1 cellular context compared by ENCODE assay signal in the genomic region with DNA sequence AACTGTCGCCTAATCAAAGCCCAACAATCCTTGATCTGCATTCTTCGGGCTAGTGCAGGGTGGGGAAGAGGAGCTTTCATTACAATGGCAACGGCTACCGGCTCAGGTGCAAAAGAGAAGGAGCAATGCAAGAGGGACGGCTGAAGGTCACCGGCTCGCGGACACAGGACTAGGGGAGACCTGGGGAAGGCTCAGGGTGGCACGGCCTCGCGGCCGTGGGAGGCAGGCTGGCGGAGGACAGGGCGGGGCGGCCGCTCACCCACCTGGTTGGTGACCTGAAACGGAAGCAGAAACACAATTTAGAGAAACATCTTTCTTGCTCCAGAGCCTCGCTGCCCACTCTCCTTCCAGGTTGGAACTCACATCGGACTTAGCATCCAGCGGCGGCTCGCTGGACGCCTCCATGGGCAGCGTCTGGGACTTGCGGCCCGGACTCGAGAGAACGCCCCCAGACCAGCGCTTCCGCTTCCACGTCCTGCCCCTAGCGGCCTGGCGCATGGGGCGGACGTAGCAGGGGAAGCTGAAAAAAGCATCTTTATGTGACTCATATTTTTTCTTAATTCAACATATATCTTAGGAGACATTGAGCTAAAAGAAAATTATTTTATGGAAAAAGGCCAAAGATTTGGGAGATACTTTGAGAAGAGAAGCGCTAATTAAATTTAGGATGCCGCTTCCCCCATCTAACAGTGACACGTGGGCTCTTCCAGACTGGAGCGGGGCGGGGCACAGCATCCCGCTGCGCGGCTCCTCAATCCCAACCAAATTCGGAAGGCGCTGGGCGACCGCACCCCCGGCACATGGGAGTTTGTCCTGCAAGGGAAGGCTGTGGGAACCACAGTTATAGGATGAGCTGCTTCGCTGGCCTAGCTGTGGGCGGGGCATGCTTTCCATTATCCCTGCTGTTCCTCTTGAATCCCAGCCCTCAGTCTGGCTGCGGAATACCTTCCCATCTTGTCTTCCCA.
TF ChIP-seq lines count a peak whose summit lies in the region.

A gene (minus strand): TSS at position 441 of the 965 bp plus-strand sequence. CDS start 36 bp downstream, at position 405.

TF ChIP-seq in HepG2, 621 proteins besides CTCF, POLR2A, EP300 and RAD21 (continued from another document and continues in another):
- TF ChIP-seq, protein P1, sequence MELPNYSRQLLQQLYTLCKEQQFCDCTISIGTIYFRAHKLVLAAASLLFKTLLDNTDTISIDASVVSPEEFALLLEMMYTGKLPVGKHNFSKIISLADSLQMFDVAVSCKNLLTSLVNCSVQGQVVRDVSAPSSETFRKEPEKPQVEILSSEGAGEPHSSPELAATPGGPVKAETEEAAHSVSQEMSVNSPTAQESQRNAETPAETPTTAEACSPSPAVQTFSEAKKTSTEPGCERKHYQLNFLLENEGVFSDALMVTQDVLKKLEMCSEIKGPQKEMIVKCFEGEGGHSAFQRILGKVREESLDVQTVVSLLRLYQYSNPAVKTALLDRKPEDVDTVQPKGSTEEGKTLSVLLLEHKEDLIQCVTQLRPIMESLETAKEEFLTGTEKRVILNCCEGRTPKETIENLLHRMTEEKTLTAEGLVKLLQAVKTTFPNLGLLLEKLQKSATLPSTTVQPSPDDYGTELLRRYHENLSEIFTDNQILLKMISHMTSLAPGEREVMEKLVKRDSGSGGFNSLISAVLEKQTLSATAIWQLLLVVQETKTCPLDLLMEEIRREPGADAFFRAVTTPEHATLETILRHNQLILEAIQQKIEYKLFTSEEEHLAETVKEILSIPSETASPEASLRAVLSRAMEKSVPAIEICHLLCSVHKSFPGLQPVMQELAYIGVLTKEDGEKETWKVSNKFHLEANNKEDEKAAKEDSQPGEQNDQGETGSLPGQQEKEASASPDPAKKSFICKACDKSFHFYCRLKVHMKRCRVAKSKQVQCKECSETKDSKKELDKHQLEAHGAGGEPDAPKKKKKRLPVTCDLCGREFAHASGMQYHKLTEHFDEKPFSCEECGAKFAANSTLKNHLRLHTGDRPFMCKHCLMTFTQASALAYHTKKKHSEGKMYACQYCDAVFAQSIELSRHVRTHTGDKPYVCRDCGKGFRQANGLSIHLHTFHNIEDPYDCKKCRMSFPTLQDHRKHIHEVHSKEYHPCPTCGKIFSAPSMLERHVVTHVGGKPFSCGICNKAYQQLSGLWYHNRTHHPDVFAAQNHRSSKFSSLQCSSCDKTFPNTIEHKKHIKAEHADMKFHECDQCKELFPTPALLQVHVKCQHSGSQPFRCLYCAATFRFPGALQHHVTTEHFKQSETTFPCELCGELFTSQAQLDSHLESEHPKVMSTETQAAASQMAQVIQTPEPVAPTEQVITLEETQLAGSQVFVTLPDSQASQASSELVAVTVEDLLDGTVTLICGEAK (IDR thresholded peaks at IDR 0.05) = no peak
- TF ChIP-seq, protein P1 (CRISPR knock-in tag; IDR thresholded peaks at IDR 0.05) = peak; percentile 61
- TF ChIP-seq, protein P2, sequence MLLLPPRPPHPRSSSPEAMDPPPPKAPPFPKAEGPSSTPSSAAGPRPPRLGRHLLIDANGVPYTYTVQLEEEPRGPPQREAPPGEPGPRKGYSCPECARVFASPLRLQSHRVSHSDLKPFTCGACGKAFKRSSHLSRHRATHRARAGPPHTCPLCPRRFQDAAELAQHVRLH (CRISPR knock-in tag; IDR thresholded peaks at IDR 0.05; ENCODE audit: borderline replicate concordance, low read depth) = no peak
- TF ChIP-seq CAMTA2 (CRISPR knock-in tag; IDR thresholded peaks at IDR 0.05; ENCODE audit: borderline replicate concordance) = no peak
- TF ChIP-seq RARA (CRISPR knock-in tag; IDR thresholded peaks at IDR 0.05) = no peak
- no peak for TF ChIP-seq CEBPB (IDR thresholded peaks at IDR 0.05; ENCODE audit: borderline replicate concordance, low read depth, low read length)
- TF ChIP-seq, protein P3, sequence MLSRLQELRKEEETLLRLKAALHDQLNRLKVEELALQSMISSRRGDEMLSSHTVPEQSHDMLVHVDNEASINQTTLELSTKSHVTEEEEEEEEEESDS (CRISPR knock-in tag; IDR thresholded peaks at IDR 0.05; ENCODE audit: borderline replicate concordance) = no peak
- TF ChIP-seq BORCS8-MEF2B (CRISPR knock-in tag; IDR thresholded peaks at IDR 0.05) = no peak
- TF ChIP-seq SRY (CRISPR knock-in tag; IDR thresholded peaks at IDR 0.05) = peak; percentile 80; the same call in 1 of the 2 replicates
- peak; percentile 36; the same call in 1 of the 2 replicates for TF ChIP-seq FOXK1 (CRISPR knock-in tag; IDR thresholded peaks at IDR 0.05; ENCODE audit: borderline replicate concordance, low read depth)
- no peak for TF ChIP-seq ZNF747 (CRISPR knock-in tag; IDR thresholded peaks at IDR 0.05; ENCODE audit: borderline replicate concordance)
- peak; percentile 36; the same call in 1 of the 2 replicates for TF ChIP-seq MAZ (IDR thresholded peaks at IDR 0.05; ENCODE audit: borderline replicate concordance, low read depth, low read length)
- TF ChIP-seq MAZ (CRISPR knock-in tag; IDR thresholded peaks at IDR 0.05; ENCODE audit: low read depth) = no peak; the same call in 1 of the 2 replicates
- TF ChIP-seq, protein P4, sequence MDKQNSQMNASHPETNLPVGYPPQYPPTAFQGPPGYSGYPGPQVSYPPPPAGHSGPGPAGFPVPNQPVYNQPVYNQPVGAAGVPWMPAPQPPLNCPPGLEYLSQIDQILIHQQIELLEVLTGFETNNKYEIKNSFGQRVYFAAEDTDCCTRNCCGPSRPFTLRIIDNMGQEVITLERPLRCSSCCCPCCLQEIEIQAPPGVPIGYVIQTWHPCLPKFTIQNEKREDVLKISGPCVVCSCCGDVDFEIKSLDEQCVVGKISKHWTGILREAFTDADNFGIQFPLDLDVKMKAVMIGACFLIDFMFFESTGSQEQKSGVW (CRISPR knock-in tag; IDR thresholded peaks at IDR 0.05; ENCODE audit: borderline replicate concordance) = no peak
- TF ChIP-seq KLF6 (CRISPR knock-in tag; IDR thresholded peaks at IDR 0.05) = peak; percentile 65; the same call in 1 of the 2 replicates
- TF ChIP-seq ZNF292 (CRISPR knock-in tag; IDR thresholded peaks at IDR 0.05; ENCODE audit: borderline replicate concordance, low read depth) = no peak
- TF ChIP-seq, protein P5, sequence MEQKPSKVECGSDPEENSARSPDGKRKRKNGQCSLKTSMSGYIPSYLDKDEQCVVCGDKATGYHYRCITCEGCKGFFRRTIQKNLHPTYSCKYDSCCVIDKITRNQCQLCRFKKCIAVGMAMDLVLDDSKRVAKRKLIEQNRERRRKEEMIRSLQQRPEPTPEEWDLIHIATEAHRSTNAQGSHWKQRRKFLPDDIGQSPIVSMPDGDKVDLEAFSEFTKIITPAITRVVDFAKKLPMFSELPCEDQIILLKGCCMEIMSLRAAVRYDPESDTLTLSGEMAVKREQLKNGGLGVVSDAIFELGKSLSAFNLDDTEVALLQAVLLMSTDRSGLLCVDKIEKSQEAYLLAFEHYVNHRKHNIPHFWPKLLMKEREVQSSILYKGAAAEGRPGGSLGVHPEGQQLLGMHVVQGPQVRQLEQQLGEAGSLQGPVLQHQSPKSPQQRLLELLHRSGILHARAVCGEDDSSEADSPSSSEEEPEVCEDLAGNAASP (CRISPR knock-in tag; IDR thresholded peaks at IDR 0.05; ENCODE audit: borderline replicate concordance) = 0 out of 2 replicates have a peak, but pooled peaks have one; percentile 40
- peak; percentile 70; the same call in 1 of the 2 replicates for TF ChIP-seq ZFP90 (CRISPR knock-in tag; IDR thresholded peaks at IDR 0.05; ENCODE audit: borderline replicate concordance)
- TF ChIP-seq ETV6 (CRISPR knock-in tag; conservative IDR thresholded peaks at IDR 0.05) = no peak
- TF ChIP-seq, protein P6, sequence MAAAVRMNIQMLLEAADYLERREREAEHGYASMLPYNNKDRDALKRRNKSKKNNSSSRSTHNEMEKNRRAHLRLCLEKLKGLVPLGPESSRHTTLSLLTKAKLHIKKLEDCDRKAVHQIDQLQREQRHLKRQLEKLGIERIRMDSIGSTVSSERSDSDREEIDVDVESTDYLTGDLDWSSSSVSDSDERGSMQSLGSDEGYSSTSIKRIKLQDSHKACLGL (CRISPR knock-in tag; IDR thresholded peaks at IDR 0.05) = no peak
- no peak for TF ChIP-seq MYNN (CRISPR knock-in tag; IDR thresholded peaks at IDR 0.05; ENCODE audit: low read depth)
- TF ChIP-seq ZNF160 (CRISPR knock-in tag; IDR thresholded peaks at IDR 0.05) = no peak
- TF ChIP-seq, protein P7, sequence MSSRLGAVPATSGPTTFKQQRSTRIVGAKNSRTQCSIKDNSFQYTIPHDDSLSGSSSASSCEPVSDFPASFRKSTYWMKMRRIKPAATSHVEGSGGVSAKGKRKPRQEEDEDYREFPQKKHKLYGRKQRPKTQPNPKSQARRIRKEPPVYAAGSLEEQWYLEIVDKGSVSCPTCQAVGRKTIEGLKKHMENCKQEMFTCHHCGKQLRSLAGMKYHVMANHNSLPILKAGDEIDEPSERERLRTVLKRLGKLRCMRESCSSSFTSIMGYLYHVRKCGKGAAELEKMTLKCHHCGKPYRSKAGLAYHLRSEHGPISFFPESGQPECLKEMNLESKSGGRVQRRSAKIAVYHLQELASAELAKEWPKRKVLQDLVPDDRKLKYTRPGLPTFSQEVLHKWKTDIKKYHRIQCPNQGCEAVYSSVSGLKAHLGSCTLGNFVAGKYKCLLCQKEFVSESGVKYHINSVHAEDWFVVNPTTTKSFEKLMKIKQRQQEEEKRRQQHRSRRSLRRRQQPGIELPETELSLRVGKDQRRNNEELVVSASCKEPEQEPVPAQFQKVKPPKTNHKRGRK (CRISPR knock-in tag; IDR thresholded peaks at IDR 0.05) = no peak
- TF ChIP-seq, protein P8, sequence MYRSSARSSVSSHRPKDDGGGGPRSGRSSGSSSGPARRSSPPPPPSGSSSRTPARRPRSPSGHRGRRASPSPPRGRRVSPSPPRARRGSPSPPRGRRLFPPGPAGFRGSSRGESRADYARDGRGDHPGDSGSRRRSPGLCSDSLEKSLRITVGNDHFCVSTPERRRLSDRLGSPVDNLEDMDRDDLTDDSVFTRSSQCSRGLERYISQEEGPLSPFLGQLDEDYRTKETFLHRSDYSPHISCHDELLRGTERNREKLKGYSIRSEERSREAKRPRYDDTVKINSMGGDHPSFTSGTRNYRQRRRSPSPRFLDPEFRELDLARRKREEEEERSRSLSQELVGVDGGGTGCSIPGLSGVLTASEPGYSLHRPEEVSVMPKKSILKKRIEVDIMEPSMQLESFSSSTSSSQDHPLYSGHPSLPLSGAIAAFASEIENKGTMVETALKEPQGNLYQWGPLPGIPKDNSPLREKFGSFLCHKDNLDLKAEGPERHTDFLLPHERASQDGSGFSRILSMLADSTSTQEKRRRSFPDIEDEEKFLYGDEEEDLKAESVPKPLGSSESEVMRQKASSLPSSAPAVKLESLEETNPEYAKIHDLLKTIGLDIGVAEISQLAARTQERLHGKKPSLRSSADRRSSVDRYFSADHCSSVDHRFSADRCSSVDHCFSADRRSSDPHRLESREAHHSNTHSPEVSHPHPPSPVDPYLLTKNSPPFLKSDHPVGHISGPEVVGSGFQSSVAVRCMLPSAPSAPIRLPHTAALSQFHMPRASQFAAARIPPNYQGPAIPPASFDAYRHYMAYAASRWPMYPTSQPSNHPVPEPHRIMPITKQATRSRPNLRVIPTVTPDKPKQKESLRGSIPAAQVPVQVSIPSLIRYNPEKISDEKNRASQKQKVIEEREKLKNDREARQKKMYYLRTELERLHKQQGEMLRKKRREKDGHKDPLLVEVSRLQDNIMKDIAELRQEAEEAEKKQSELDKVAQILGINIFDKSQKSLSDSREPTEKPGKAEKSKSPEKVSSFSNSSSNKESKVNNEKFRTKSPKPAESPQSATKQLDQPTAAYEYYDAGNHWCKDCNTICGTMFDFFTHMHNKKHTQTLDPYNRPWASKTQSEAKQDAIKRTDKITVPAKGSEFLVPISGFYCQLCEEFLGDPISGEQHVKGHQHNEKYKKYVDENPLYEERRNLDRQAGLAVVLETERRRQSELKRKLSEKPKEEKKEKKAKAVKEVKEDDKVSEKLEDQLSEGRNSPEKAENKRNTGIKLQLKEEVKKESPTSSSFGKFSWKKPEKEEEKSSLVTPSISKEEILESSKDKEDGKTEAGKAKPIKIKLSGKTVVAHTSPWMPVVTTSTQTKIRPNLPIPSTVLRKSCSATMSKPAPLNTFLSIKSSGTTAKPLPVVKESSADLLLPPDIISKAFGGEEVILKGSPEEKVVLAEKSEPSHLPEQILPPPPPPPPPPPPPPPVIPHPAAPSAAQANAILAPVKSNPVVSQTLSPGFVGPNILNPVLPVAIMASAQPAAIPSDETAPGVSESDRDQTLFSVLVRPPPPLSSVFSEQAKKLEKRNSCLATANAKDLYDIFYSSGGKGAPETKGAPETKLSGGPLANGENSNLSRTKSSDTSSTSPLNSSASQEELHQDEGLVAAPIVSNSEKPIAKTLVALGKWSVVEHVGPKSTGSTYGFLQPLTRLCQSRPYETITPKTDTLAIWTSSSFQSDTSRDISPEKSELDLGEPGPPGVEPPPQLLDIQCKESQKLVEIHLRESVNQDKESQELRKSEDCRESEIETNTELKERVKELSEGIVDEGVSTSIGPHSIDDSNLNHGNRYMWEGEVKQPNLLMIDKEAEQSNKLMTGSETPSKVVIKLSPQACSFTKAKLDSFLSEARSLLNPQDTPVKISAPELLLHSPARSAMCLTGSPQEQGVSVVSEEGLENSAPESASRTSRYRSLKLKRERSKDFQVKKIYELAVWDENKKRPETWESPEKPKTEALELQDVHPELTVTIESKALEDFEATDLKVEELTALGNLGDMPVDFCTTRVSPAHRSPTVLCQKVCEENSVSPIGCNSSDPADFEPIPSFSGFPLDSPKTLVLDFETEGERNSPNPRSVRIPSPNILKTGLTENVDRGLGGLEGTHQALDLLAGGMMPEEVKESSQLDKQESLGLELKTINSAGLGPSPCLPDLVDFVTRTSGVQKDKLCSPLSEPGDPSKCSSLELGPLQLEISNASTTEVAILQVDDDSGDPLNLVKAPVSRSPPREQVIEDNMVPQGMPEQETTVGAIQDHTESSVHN (CRISPR knock-in tag; IDR thresholded peaks at IDR 0.05) = no peak
- TF ChIP-seq, protein P9, sequence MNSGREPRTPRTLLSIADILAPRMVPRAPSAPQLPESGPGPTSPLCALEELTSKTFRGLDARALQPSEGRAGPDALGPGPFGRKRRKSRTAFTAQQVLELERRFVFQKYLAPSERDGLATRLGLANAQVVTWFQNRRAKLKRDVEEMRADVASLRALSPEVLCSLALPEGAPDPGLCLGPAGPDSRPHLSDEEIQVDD (CRISPR knock-in tag; IDR thresholded peaks at IDR 0.05; ENCODE audit: borderline replicate concordance) = no peak
